9 cellular contexts compared by ENCODE assay signal in genomic region chr4:88696620-88697019, GRCh38. TPM values are rescaled to one million over a fixed set of nuclear protein-coding genes. Genes with fewer than 3 reads are reported as not detected.
DNase-seq lines count a peak whose midpoint lies in the region; ATAC-seq and TF ChIP-seq lines count a peak whose summit lies in the region.
"Had no signal": no experiment of that assay in that cellular context is flagged by ENCODE, and none has a peak within 500 bp of the region (broad histone marks: within the 10 kb centered on the region; RNA-seq: fewer than 3 reads in every experiment).

No MANE protein-coding gene starts in this region.

- H3K4me1 Mint-ChIP-seq in CD4-positive, alpha-beta T cell (ENCODE audit: low read depth): peaks cover 34% of the 10 kb centered on the region
- peaks cover 7% of the 10 kb centered on the region for H3K4me1 Mint-ChIP-seq in endothelial cell (ENCODE audit: unreplicated experiment)

- no peaks in the 10 kb centered on the region for H4K20me1 ChIP-seq in osteoblast (ENCODE audit: insufficient read depth, low read length)

- no peaks in the 10 kb centered on the region for H3K9me3 Mint-ChIP-seq in CD4-positive, alpha-beta T cell
- H3K9me3 Mint-ChIP-seq in endothelial cell (ENCODE audit: unreplicated experiment): no peaks in the 10 kb centered on the region

- peak overlapping the region; percentile 79 for H3K4me2 ChIP-seq in osteoblast (ENCODE audit: insufficient read depth, low read length)

- H3K27ac ChIP-seq in CD4-positive, alpha-beta T cell (ENCODE audit: low read depth, low read length): no peak overlapping the region
- peak overlapping the region; percentile 87 for H3K27ac ChIP-seq in osteoblast (ENCODE audit: low read depth, low read length)
- H3K27ac ChIP-seq: epithelial cell of prostate had no signal

- no peaks in the 10 kb centered on the region for H3K27me3 ChIP-seq in CD4-positive, alpha-beta T cell (ENCODE audit: control insufficient read depth, insufficient read depth, low read length)
- no peaks in the 10 kb centered on the region for H3K27me3 ChIP-seq in osteoblast (ENCODE audit: insufficient read depth, low read length)

- POLR2A ChIA-PET in CD4-positive, alpha-beta T cell (lab: Charles Lee): interaction anchor here (1.4 kb wide), 1 partner anchor 83 kb away, joined by 5 read pairs; no protein-coding TSS in a partner anchor

- CTCF ChIA-PET in CD4-positive, alpha-beta T cell (lab: Charles Lee): interaction anchor here (1.3 kb wide), 1 partner anchor 157 kb away, joined by 4 read pairs; no protein-coding TSS in a partner anchor

- H3K27ac Mint-ChIP-seq in CD4-positive, alpha-beta T cell: peak overlapping the region; percentile 95
- H3K27ac Mint-ChIP-seq in endothelial cell (ENCODE audit: unreplicated experiment): no peak overlapping the region

- DNase-seq in CD4-positive, alpha-beta T cell: no peak
- DNase-seq in RKO (ENCODE audit: low spot score) (peak; percentile 37), endothelial cell (ENCODE audit: low spot score) (no peak), osteoblast (ENCODE audit: insufficient read length, low spot score, missing footprints) (no peak), NCI-H2029 (lab: John Stamatoyannopoulos, UW) (no peak), hepatic stellate cell (ENCODE audit: low spot score) (no peak), DMS 273 treated with DMSO at 0.1 percent for 48 hours (lab: John Stamatoyannopoulos, UW) (no peak), NCI-H1417 treated with DMSO at 0.1 percent for 48 hours (lab: John Stamatoyannopoulos, UW) (no peak)

- peak; percentile 25 for ATAC-seq in CD4-positive, alpha-beta T cell (ENCODE audit: poor library complexity)

- intact Hi-C loops in CD4-positive, alpha-beta T cell (cut with DNase I, micrococcal nuclease): no loop called here

- H3K36me3 ChIP-seq in osteoblast (ENCODE audit: insufficient read depth, low read length): no peaks in the 10 kb centered on the region

- no peaks in the 10 kb centered on the region for H3K9me3 ChIP-seq in CD4-positive, alpha-beta T cell (ENCODE audit: control insufficient read depth, low read length)
- no peaks in the 10 kb centered on the region for H3K9me3 ChIP-seq in osteoblast (ENCODE audit: low read depth, low read length)

- H3K4me3 Mint-ChIP-seq in CD4-positive, alpha-beta T cell: peak overlapping the region; percentile 98
- H3K4me3 Mint-ChIP-seq in endothelial cell (ENCODE audit: unreplicated experiment): peak overlapping the region; percentile 84

- TF ChIP-seq CTCF in CD4-positive, alpha-beta T cell (IDR thresholded peaks at IDR 0.05): no peak
- TF ChIP-seq CTCF in endothelial cell (IDR thresholded peaks at IDR 0.05; ENCODE audit: unreplicated experiment): no peak
- TF ChIP-seq CTCF in osteoblast (IDR thresholded peaks at IDR 0.05; ENCODE audit: extremely low read depth, low read depth, low read length): no peak

- H3K4me3 ChIP-seq in osteoblast (ENCODE audit: insufficient read depth, low read length): peak overlapping the region; percentile 85

- peaks cover 73% of the 10 kb centered on the region for H3K36me3 Mint-ChIP-seq in CD4-positive, alpha-beta T cell (ENCODE audit: low read depth)
- H3K36me3 Mint-ChIP-seq in endothelial cell (ENCODE audit: low read depth, unreplicated experiment): peaks cover 3% of the 10 kb centered on the region

- peak overlapping the region; percentile 7 for H2AFZ ChIP-seq in osteoblast (ENCODE audit: low read length)

- H3K79me2 ChIP-seq in osteoblast (ENCODE audit: insufficient read depth, low read length): peaks cover 8% of the 10 kb centered on the region

- H3K4me1 ChIP-seq in osteoblast (ENCODE audit: insufficient read depth, low read length): peaks cover 7% of the 10 kb centered on the region

- no peaks in the 10 kb centered on the region for H3K27me3 Mint-ChIP-seq in CD4-positive, alpha-beta T cell
- H3K27me3 Mint-ChIP-seq in endothelial cell (ENCODE audit: unreplicated experiment): no peaks in the 10 kb centered on the region

RNA-seq across cellular contexts. Expression of gene NAP1L5, which starts 1.0 kb away (rescaled TPM):
- total RNA-seq in CD4-positive, alpha-beta T cell: 10 to 100 TPM; 17.3 to 17.9 TPM
- total RNA-seq in endothelial cell (ENCODE audit: unreplicated experiment): 4.4 TPM
- 2.9 and 5.1 TPM in 2 replicates for total RNA-seq in osteoblast
